ENCODE assay signal across 9 cellular contexts in the genomic region with DNA sequence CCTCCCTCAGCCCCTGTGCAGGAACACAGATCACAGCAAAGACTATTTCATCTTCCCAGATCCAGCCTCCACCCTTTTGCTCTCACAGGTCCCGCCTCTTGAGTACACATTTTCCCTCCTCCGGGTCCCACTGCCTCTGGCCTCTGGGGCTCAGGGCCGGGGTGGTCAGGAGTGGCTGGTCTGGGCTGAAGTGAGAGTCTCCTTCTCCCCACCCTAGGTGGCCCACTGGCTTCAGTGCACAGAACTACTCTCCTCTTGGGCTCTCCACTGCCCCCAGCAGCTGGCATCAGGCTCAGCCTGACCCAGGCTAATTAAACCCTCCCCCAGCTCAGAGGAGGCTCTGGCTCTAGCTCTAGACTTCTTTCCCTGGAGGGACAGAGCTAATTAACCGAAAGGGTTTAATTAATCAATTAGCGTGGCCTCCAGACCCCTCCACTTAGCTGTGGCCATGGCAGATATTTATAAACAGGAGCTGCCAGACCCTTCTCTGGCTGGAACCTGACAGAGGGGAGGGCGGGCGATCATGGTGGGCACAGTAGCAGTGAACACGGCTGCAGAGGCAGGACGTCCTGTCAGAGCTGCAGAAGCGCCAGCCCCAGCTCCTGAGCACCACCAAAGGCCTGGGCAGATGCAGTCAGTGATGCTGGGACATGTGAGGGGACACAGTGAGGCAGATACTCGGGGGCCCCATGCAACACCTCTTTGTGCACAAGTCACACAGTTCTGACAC. TPM values are rescaled to one million over a fixed set of nuclear protein-coding genes. Genes with fewer than 3 reads are reported as not detected.
DNase-seq lines count a peak whose midpoint lies in the region; ATAC-seq and TF ChIP-seq lines count a peak whose summit lies in the region.
"Had no signal": no experiment of that assay in that cellular context is flagged by ENCODE, and none has a peak within 500 bp of the region (broad histone marks: within the 10 kb centered on the region; RNA-seq: fewer than 3 reads in every experiment).

No MANE protein-coding gene starts in this region.

- TF ChIP-seq RAD21 in IMR-90 (IDR thresholded peaks at IDR 0.05; ENCODE audit: low read length): no peak

- POLR2A ChIA-PET in IMR-90 (lab: Charles Lee; ENCODE audit: unreplicated experiment): no interaction called here

- H2BK120ac ChIP-seq in IMR-90 (ENCODE audit: low read depth, low read length): no peak overlapping the region

- H3K18ac ChIP-seq in IMR-90 (ENCODE audit: low read depth, low read length): no peak overlapping the region

- no peaks in the 10 kb centered on the region for H3K9me3 ChIP-seq in IMR-90 (ENCODE audit: control insufficient read depth, insufficient read depth, low read length)
- H3K9me3 ChIP-seq: SJSA1 had no signal

- H3K9me1 ChIP-seq in IMR-90 (ENCODE audit: insufficient read depth, low read length): peaks cover 14% of the 10 kb centered on the region

- in situ Hi-C loops in ACHN (cut with HindIII; ENCODE audit: low pct_ligation_motif_present, low pct_unique_long_range_greater_than_20kb, low sequenced_read_pairs): no loop called here
- in situ Hi-C loops in IMR-90 (cut with MboI; ENCODE audit: low sequenced_read_pairs): no loop called here

- 0 out of 4 replicates have a peak, but pooled peaks cover 0 to 5% of the 10 kb centered on the region in 2 experiments for H3K79me1 ChIP-seq in IMR-90 (ENCODE audit: low read depth in 1 of 2, low read length in 2 of 2)

- H4K91ac ChIP-seq in IMR-90 (ENCODE audit: insufficient read depth, low read depth, low read length): no peak overlapping the region

- no TSS peak for BruUV-seq in IMR-90 (replicated peaks; lab: Mats Ljungman, UMichigan)

- no peak overlapping the region for H2AK5ac ChIP-seq in IMR-90 (ENCODE audit: low read depth, low read length)

- no peaks in the 10 kb centered on the region for H3K4me1 Mint-ChIP-seq in natural killer cell treated with Interleukin-12 subunit alpha and Interleukin-12 subunit beta and Interleukin-15 and Interleukin-18, amount 100 ng/mL, for 72 hours (ENCODE audit: low read depth in 2 of 2)
- H3K4me1 Mint-ChIP-seq in natural killer cell: peaks cover 4 to 5% of the 10 kb centered on the region in 2 donors

- ATAC-seq in IMR-90 (ENCODE audit: low read depth) (peak; percentile 40), natural killer cell (no peak)
- ATAC-seq in natural killer cell treated with Interleukin-12 subunit alpha and Interleukin-12 subunit beta and Interleukin-15 and Interleukin-18, amount 100 ng/mL, for 72 hours: no peak

- peak; percentile 32 for TF ChIP-seq CTCF in IMR-90 (conservative IDR thresholded peaks at IDR 0.05; ENCODE audit: low read depth, low read length)
- no peak for TF ChIP-seq CTCF in natural killer cell (IDR thresholded peaks at IDR 0.05)

- no peak overlapping the region for H4K5ac ChIP-seq in IMR-90 (ENCODE audit: low read depth, low read length)

- H3K27ac ChIP-seq in IMR-90 (ENCODE audit: insufficient read depth, low read length) (no peak overlapping the region), caudate nucleus (ENCODE audit: low read depth, low read length) (peak overlapping the region; percentile 97)
- H3K27ac ChIP-seq: SJSA1 had no signal

- dilution Hi-C loops in IMR-90 (cut with HindIII; ENCODE audit: low sequenced_read_pairs, unreplicated experiment): no loop called here

- H2BK5ac ChIP-seq in IMR-90 (ENCODE audit: low read depth, low read length, poor library complexity, severe bottlenecking): no peak overlapping the region

- H3K4me3 Mint-ChIP-seq in natural killer cell treated with Interleukin-12 subunit alpha and Interleukin-12 subunit beta and Interleukin-15 and Interleukin-18, amount 100 ng/mL, for 72 hours: no peak overlapping the region
- no peak overlapping the region for H3K4me3 Mint-ChIP-seq in natural killer cell

- H3K4me2 ChIP-seq in IMR-90 (ENCODE audit: low read depth, low read length): no peak overlapping the region

- no peaks in the 10 kb centered on the region for H4K20me1 ChIP-seq in IMR-90 (ENCODE audit: insufficient read depth, low read length)

- H3K4ac ChIP-seq in IMR-90 (ENCODE audit: low read depth, low read length): no peak overlapping the region

- no peak overlapping the region for H3K23ac ChIP-seq in IMR-90 (ENCODE audit: low read depth, low read length)

- H3K36me3 ChIP-seq in IMR-90 (ENCODE audit: control insufficient read depth, insufficient read depth, low read length): no peaks in the 10 kb centered on the region
- H3K36me3 ChIP-seq: SJSA1 had no signal

- no peak overlapping the region for H4K8ac ChIP-seq in IMR-90 (ENCODE audit: low read depth in 2 of 2, low read length in 2 of 2)

- H2AFZ ChIP-seq in IMR-90 (replicated peaks; ENCODE audit: low read length, poor library complexity): peak overlapping the region; percentile 52

- no peak overlapping the region for H3K9ac ChIP-seq in IMR-90 (ENCODE audit: low read depth, low read length)

- H2BK15ac ChIP-seq in IMR-90 (ENCODE audit: low read depth, low read length): no peak overlapping the region

- no peaks in the 10 kb centered on the region for H3K27me3 Mint-ChIP-seq in natural killer cell treated with Interleukin-12 subunit alpha and Interleukin-12 subunit beta and Interleukin-15 and Interleukin-18, amount 100 ng/mL, for 72 hours
- peaks cover 0 to 3% of the 10 kb centered on the region in 2 donors for H3K27me3 Mint-ChIP-seq in natural killer cell (ENCODE audit: low read depth in 2 of 2)

- CTCF ChIA-PET in IMR-90 (lab: Yijun Ruan, JAX): interaction anchor here (0.7 to 1.1 kb wide), 3 partner anchors 12 to 37 kb away, joined by 3 to 4 read pairs (median 4); no protein-coding TSS in a partner anchor

- peak overlapping the region; percentile 66 for H2AK9ac ChIP-seq in IMR-90 (replicated peaks; ENCODE audit: low read depth, low read length, poor library complexity)

- no peaks in the 10 kb centered on the region for H3K36me3 Mint-ChIP-seq in natural killer cell treated with Interleukin-12 subunit alpha and Interleukin-12 subunit beta and Interleukin-15 and Interleukin-18, amount 100 ng/mL, for 72 hours
- no peaks in the 10 kb centered on the region for H3K36me3 Mint-ChIP-seq in natural killer cell

- peak overlapping the region in 1 of 2 donors; percentile 50 for H3K27ac Mint-ChIP-seq in natural killer cell treated with Interleukin-12 subunit alpha and Interleukin-12 subunit beta and Interleukin-15 and Interleukin-18, amount 100 ng/mL, for 72 hours
- no peak overlapping the region for H3K27ac Mint-ChIP-seq in natural killer cell

- intact Hi-C loops in IMR-90 (cut with micrococcal nuclease) (no loop called here), natural killer cell (cut with micrococcal nuclease) (no loop called here)

- no peaks in the 10 kb centered on the region for H3K9me3 Mint-ChIP-seq in natural killer cell treated with Interleukin-12 subunit alpha and Interleukin-12 subunit beta and Interleukin-15 and Interleukin-18, amount 100 ng/mL, for 72 hours
- H3K9me3 Mint-ChIP-seq in natural killer cell: no peaks in the 10 kb centered on the region

- H3K4me3 ChIP-seq in IMR-90 (ENCODE audit: insufficient read depth, low read depth, low read length): no peak overlapping the region
- H3K4me3 ChIP-seq: SJSA1 had no signal

- H3K56ac ChIP-seq in IMR-90 (ENCODE audit: extremely low read depth, insufficient read depth, low read length): no peak overlapping the region

- peak; percentile 18 for DNase-seq in ACHN
- DNase-seq in IMR-90: no peak
- DNase-seq in caudate nucleus (lab: John Stamatoyannopoulos, UW): peak in 54 of 61 donors; percentile 24 to 91 (median 70)
- peak; percentile 70 for DNase-seq in left kidney (ENCODE audit: low read depth, low spot score)
- DNase-seq in NCI-H187 (lab: John Stamatoyannopoulos, UW): no peak
- DNase-seq in natural killer cell treated with Interleukin-12 subunit alpha and Interleukin-12 subunit beta and Interleukin-15 and Interleukin-18, amount 100 ng/mL, for 72 hours (ENCODE audit: low spot score): no peak
- DNase-seq in natural killer cell: no peak
- DNase-seq in amniotic stem cell (lab: John Stamatoyannopoulos, UW): no peak

- 88% methylated on average over 5 of the region's 11 CpGs; no CpG with 5 or more reads in 1 of the 2 experiments for WGBS in IMR-90 (ENCODE audit: extremely low coverage in 2 of 2, insufficient read length in 1 of 2), 2 experiments

- peaks cover 10% of the 10 kb centered on the region for H3K4me1 ChIP-seq in IMR-90 (ENCODE audit: control insufficient read depth, insufficient read depth, low read length)

- no peak overlapping the region for H2BK20ac ChIP-seq in IMR-90 (ENCODE audit: low read depth, low read length)

- H3K27me3 ChIP-seq in IMR-90 (ENCODE audit: control insufficient read depth, insufficient read depth, low read length): no peaks in the 10 kb centered on the region; the same call in 1 of the 2 replicates
- H3K27me3 ChIP-seq: SJSA1 had no signal

- TF ChIP-seq POLR2A in IMR-90 (IDR thresholded peaks at IDR 0.05; ENCODE audit: low read depth, low read length): no peak

- H3K14ac ChIP-seq in IMR-90 (replicated peaks; ENCODE audit: low read depth, low read length): no peak overlapping the region

TF ChIP-seq in IMR-90, 13 proteins besides CTCF, POLR2A, EP300 and RAD21 (continues in another document):
- TF ChIP-seq BHLHE40 (IDR thresholded peaks at IDR 0.05; ENCODE audit: low read depth, low read length) (no peak), CEBPB (IDR thresholded peaks at IDR 0.05; ENCODE audit: low read depth, low read length) (no peak), MAFK (IDR thresholded peaks at IDR 0.05; ENCODE audit: low read depth, low read length) (no peak)

RNA-seq across cellular contexts. Expression of gene DUSP7, which starts 15.1 kb away (rescaled TPM):
- total RNA-seq in IMR-90 (2012; rRNA removed): 9.3 and 9.7 TPM in 2 replicates
- polyA plus RNA-seq in IMR-90 (2012; rRNA removed): 24.0 and 27.8 TPM in 2 replicates
- polyA plus RNA-seq in IMR-90 (2012; cell fraction: cytosol; rRNA removed): 10.9 and 26.7 TPM in 2 replicates
- polyA plus RNA-seq in IMR-90 (2012; cell fraction: nucleus; rRNA removed; ENCODE audit: low replicate concordance): 8.9 and 16.8 TPM in 2 replicates
- 10 to 100 TPM; 19.4 to 31.0 TPM for total RNA-seq in natural killer cell treated with Interleukin-12 subunit alpha and Interleukin-12 subunit beta and Interleukin-15 and Interleukin-18, amount 100 ng/mL, for 72 hours
- total RNA-seq in natural killer cell: 10 to 100 TPM in 2 of 3 donors, 1 to 10 TPM in 1; 8.7 to 17.4 (median 11.6) TPM

RNA-seq across cellular contexts. Expression of gene RPL29, which starts 45.6 kb away (rescaled TPM):
- total RNA-seq in IMR-90 (2012; rRNA removed) (1,798 and 2,081 TPM in 2 replicates), natural killer cell (100 to 1,000 TPM; 486 to 819 (median 797) TPM)
- 2,126 and 2,187 TPM in 2 replicates for polyA plus RNA-seq in IMR-90 (2012; rRNA removed)
- polyA plus RNA-seq in IMR-90 (2012; cell fraction: cytosol; rRNA removed): 1,284 and 2,643 TPM in 2 replicates
- polyA plus RNA-seq in IMR-90 (2012; cell fraction: nucleus; rRNA removed; ENCODE audit: low replicate concordance): 510 and 968 TPM in 2 replicates
- 100 to 1,000 TPM; 598 to 910 TPM for total RNA-seq in natural killer cell treated with Interleukin-12 subunit alpha and Interleukin-12 subunit beta and Interleukin-15 and Interleukin-18, amount 100 ng/mL, for 72 hours

RNA-seq across cellular contexts. Expression of gene ACY1, which starts 57.9 kb away (rescaled TPM):
- total RNA-seq in IMR-90 (2012; rRNA removed) (21.1 and 22.0 TPM in 2 replicates), natural killer cell (10 to 100 TPM in 2 of 3 donors, 1 to 10 TPM in 1; 8.4 to 19.5 (median 13.8) TPM)
- 44.8 and 47.1 TPM in 2 replicates for polyA plus RNA-seq in IMR-90 (2012; rRNA removed)
- polyA plus RNA-seq in IMR-90 (2012; cell fraction: cytosol; rRNA removed): 44.3 and 84.7 TPM in 2 replicates
- 49.3 and 84.6 TPM in 2 replicates for polyA plus RNA-seq in IMR-90 (2012; cell fraction: nucleus; rRNA removed; ENCODE audit: low replicate concordance)
- total RNA-seq in natural killer cell treated with Interleukin-12 subunit alpha and Interleukin-12 subunit beta and Interleukin-15 and Interleukin-18, amount 100 ng/mL, for 72 hours: 10 to 100 TPM; 22.4 to 42.6 TPM

Comparison
In these comparisons a context has a peak if more than half of its experiments do, and no peak if none do; other contexts are left out.
1. DNase-seq: peak in ACHN (single experiment), caudate nucleus (54 of 61) and left kidney (single experiment); none in IMR-90 (single experiment), NCI-H187 (0 of 2), natural killer cell treated with Interleukin-12 subunit alpha and Interleukin-12 subunit beta and Interleukin-15 and Interleukin-18, amount 100 ng/mL, for 72 hours (single experiment), natural killer cell (single experiment) and amniotic stem cell (single experiment).